1 cellular context compared by ENCODE assay signal in the genomic region with DNA sequence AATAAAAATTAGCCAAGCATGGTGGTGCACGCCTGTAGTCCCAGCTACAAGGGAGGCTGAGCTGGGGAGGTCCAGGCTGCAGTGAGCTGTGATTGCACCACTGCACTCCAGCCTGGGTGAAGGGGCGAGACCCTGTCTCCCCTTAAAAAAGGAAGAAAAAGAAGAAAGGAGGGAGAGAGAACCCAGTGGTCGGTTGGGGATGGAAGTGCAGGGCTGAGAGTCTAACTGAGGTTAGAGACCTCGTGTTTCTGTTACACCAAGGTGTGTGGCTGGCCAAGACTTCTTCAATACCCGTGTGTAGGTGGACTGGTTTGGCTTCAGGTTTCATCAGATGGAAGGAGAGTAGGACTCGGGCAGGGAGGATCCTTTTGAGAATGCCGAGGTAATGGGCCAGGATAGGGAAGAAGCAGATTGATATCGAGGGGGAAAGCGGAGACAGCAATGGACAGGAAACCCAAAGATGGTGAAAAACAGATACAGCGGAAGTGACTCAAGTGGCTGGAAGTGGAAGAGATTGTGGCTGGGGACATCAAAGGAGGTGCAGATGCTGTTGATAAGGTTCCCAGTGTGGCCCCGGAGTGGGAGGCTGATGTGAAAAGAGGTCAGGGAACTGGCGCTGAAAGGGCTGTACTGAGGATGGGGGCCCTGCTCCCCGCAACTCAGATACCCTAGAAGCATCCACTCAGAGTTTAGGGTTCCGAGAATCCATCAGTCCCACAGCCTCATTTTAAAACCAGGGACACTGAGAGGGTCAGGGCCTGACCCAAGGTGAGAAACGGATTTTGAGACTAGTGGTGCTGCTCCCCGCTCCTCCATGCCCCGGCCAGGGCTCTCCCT.
TF ChIP-seq lines count a peak whose summit lies in the region.

No MANE protein-coding gene starts in this region.

TF ChIP-seq in endothelial cell of umbilical vein, 7 proteins besides CTCF, POLR2A, EP300 and RAD21:
- TF ChIP-seq EZH2 (IDR thresholded peaks at IDR 0.05; ENCODE audit: borderline replicate concordance, low read depth, low read length, severe bottlenecking) (peak; percentile 35), MYC (IDR thresholded peaks at IDR 0.05; ENCODE audit: low read depth, low read length) (no peak), GATA2 (IDR thresholded peaks at IDR 0.05; ENCODE audit: insufficient read depth, insufficient read length, low read depth, low read length) (peak; percentile 77), JUN (IDR thresholded peaks at IDR 0.05; ENCODE audit: borderline replicate concordance, insufficient read depth, insufficient read length, low read depth) (no peak), FOS (IDR thresholded peaks at IDR 0.05; ENCODE audit: borderline replicate concordance, insufficient read depth, low read length) (no peak)
- TF ChIP-seq, protein P1, sequence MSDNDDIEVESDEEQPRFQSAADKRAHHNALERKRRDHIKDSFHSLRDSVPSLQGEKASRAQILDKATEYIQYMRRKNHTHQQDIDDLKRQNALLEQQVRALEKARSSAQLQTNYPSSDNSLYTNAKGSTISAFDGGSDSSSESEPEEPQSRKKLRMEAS (IDR thresholded peaks at IDR 0.05; ENCODE audit: insufficient read depth, insufficient read length): no peak
